1 cellular context compared by ENCODE assay signal in genomic region chr3:149609595-149609994, GRCh38.
TF ChIP-seq lines count a peak whose summit lies in the region.

No MANE protein-coding gene starts in this region.

TF ChIP-seq in HepG2, 621 proteins besides CTCF, POLR2A, EP300 and RAD21 (continued from another document and continues in another):
- no peak for TF ChIP-seq TBP (CRISPR knock-in tag; IDR thresholded peaks at IDR 0.05)
- peak; percentile 93 for TF ChIP-seq ELF3 (CRISPR knock-in tag; IDR thresholded peaks at IDR 0.05)
- no peak for TF ChIP-seq SRSF4 (IDR thresholded peaks at IDR 0.05; ENCODE audit: low read depth, low read length, poor library complexity, severe bottlenecking)
- peak; percentile 80; the same call in 1 of the 2 replicates for TF ChIP-seq NFIC (IDR thresholded peaks at IDR 0.05; ENCODE audit: low read length)
- TF ChIP-seq TFE3 (CRISPR knock-in tag; IDR thresholded peaks at IDR 0.05): peak; percentile 69
- peak in 1 of 2 experiments; percentile 48; a peak in 1 of 4 replicates for TF ChIP-seq REST (IDR thresholded peaks at IDR 0.05; ENCODE audit: borderline replicate concordance in 1 of 2, low read depth in 1 of 2, low read length in 2 of 2)
- no peak for TF ChIP-seq ZBTB42 (CRISPR knock-in tag; IDR thresholded peaks at IDR 0.05)
- peak; percentile 81; the same call in 1 of the 2 replicates for TF ChIP-seq AHDC1 (CRISPR knock-in tag; IDR thresholded peaks at IDR 0.05; ENCODE audit: borderline replicate concordance)
- TF ChIP-seq REPIN1 (CRISPR knock-in tag; IDR thresholded peaks at IDR 0.05; ENCODE audit: borderline replicate concordance, low read depth): peak; percentile 57; the same call in 1 of the 2 replicates
- TF ChIP-seq SAP130 (CRISPR knock-in tag; IDR thresholded peaks at IDR 0.05; ENCODE audit: low read depth): peak; percentile 63; the same call in 1 of the 2 replicates
- TF ChIP-seq BCL3 (CRISPR knock-in tag; IDR thresholded peaks at IDR 0.05): no peak
- TF ChIP-seq ARID3A (IDR thresholded peaks at IDR 0.05; ENCODE audit: low read depth, low read length): 0 out of 2 replicates have a peak, but pooled peaks have one; percentile 4
- TF ChIP-seq GMEB1 (CRISPR knock-in tag; IDR thresholded peaks at IDR 0.05; ENCODE audit: borderline replicate concordance): no peak
- TF ChIP-seq MEF2D (CRISPR knock-in tag; IDR thresholded peaks at IDR 0.05): peak; percentile 79; the same call in 1 of the 2 replicates
- peak; percentile 31; the same call in 1 of the 2 replicates for TF ChIP-seq ARID4A (CRISPR knock-in tag; IDR thresholded peaks at IDR 0.05; ENCODE audit: borderline replicate concordance)
- 0 out of 2 replicates have a peak, but pooled peaks have one; percentile 43 for TF ChIP-seq SP140L (CRISPR knock-in tag; IDR thresholded peaks at IDR 0.05; ENCODE audit: borderline replicate concordance)
- no peak for TF ChIP-seq ZNF354B (CRISPR knock-in tag; IDR thresholded peaks at IDR 0.05)
- TF ChIP-seq PAWR (CRISPR knock-in tag; IDR thresholded peaks at IDR 0.05; ENCODE audit: borderline replicate concordance): no peak
- 0 out of 2 replicates have a peak, but pooled peaks have one; percentile 26 for TF ChIP-seq MXD4 (CRISPR knock-in tag; IDR thresholded peaks at IDR 0.05)
- no peak for TF ChIP-seq SNAPC5 (CRISPR knock-in tag; IDR thresholded peaks at IDR 0.05; ENCODE audit: borderline replicate concordance)
- TF ChIP-seq ZC3H4 (CRISPR knock-in tag; IDR thresholded peaks at IDR 0.05; ENCODE audit: borderline replicate concordance): no peak
- TF ChIP-seq ZBTB20 (CRISPR knock-in tag; IDR thresholded peaks at IDR 0.05; ENCODE audit: borderline replicate concordance, low read depth): peak; percentile 78; the same call in 1 of the 2 replicates
- TF ChIP-seq ZNF3 (CRISPR knock-in tag; IDR thresholded peaks at IDR 0.05): peak; percentile 98
- TF ChIP-seq ASH2L (IDR thresholded peaks at IDR 0.05; ENCODE audit: insufficient read length, low read depth, low read length): peak; percentile 66
- TF ChIP-seq HNRNPL (IDR thresholded peaks at IDR 0.05; ENCODE audit: low read depth, low read length): no peak
- no peak for TF ChIP-seq ZFP91 (CRISPR knock-in tag; IDR thresholded peaks at IDR 0.05; ENCODE audit: borderline replicate concordance)
- TF ChIP-seq TBX3 (IDR thresholded peaks at IDR 0.05; ENCODE audit: borderline replicate concordance): no peak
- TF ChIP-seq ZGPAT (CRISPR knock-in tag; IDR thresholded peaks at IDR 0.05): peak; percentile 72
- TF ChIP-seq ZKSCAN8 (CRISPR knock-in tag; IDR thresholded peaks at IDR 0.05; ENCODE audit: borderline replicate concordance): peak; percentile 87; the same call in 1 of the 2 replicates
